Comparison of ENCODE assay signal across 21 cellular contexts in genomic region chr17:2378905-2379304, GRCh38.
"Had no signal": no experiment of that assay in that cellular context is flagged by ENCODE, and none has a peak within 500 bp of the region (broad histone marks: within the 10 kb centered on the region; RNA-seq: fewer than 3 reads in every experiment).

No MANE protein-coding gene starts in this region.

- DNase-seq: activated CD4-positive, alpha-beta T cell treated with anti-CD3 and anti-CD28 coated beads, Interleukin-2, amount 10 ng/mL, durations not matched to agents 7 days and 5 days; activated CD4-positive, CD25-positive, alpha-beta regulatory T cell treated with anti-CD3 and anti-CD28 coated beads, Interleukin-2, amount 50 U/mL, for 72 hours; activated naive CD4-positive, alpha-beta T cell treated with Interleukin-2 at 50 U/mL for 16 hours; activated naive CD8-positive, alpha-beta T cell treated with anti-CD3 and anti-CD28 coated beads for 36 hours; activated T-cell treated with anti-CD3 and anti-CD28 coated beads, Interleukin-2, amount 50 U/mL, for 1 hour; cortex of kidney; effector CD8-positive, alpha-beta T cell; head of caudate nucleus; mesenchymal stem cell; retina; stimulated activated CD4-positive, alpha-beta T cell treated with anti-CD3 and anti-CD28 coated beads, Interleukin-2, amount 100 ng/mL, for 48 hours; stimulated activated CD8-positive, alpha-beta memory T cell treated with anti-CD3 and anti-CD28 coated beads, Interleukin-4, amount 100 ng/mL, for 48 hours; stimulated activated naive CD4-positive, alpha-beta T cell had no signal

- H3K27me3 ChIP-seq: esophagus muscularis mucosa, upper lobe of left lung had no signal

- H3K4me3 ChIP-seq: esophagus muscularis mucosa, SK-N-MC, thoracic aorta, upper lobe of left lung had no signal

- H3K27me3 Mint-ChIP-seq: activated CD4-positive, alpha-beta T cell treated with anti-CD3 and anti-CD28 coated beads, Interleukin-2, amount 10 ng/mL, durations not matched to agents 7 days and 5 days; activated naive CD8-positive, alpha-beta T cell treated with anti-CD3 and anti-CD28 coated beads for 36 hours; progenitor cell of endocrine pancreas had no signal

- H3K27ac Mint-ChIP-seq: activated CD4-positive, alpha-beta T cell treated with anti-CD3 and anti-CD28 coated beads, Interleukin-2, amount 10 ng/mL, durations not matched to agents 7 days and 5 days; activated naive CD8-positive, alpha-beta T cell treated with anti-CD3 and anti-CD28 coated beads for 36 hours; activated T-helper 2 cell treated with anti-CD3 and anti-CD28 coated beads, Interferon-gamma antibody, Interleukin-2, Interleukin-4, amounts not matched to agents 10 μg/mL and 5 μg/mL and 100 μg/mL, durations not matched to agents 14 hours and 24 hours and 36 hours; progenitor cell of endocrine pancreas had no signal

- H3K9me3 ChIP-seq: esophagus muscularis mucosa, thoracic aorta, upper lobe of left lung had no signal

- H3K4me3 Mint-ChIP-seq: activated CD4-positive, alpha-beta T cell treated with anti-CD3 and anti-CD28 coated beads, Interleukin-2, amount 10 ng/mL, durations not matched to agents 7 days and 5 days; activated naive CD8-positive, alpha-beta T cell treated with anti-CD3 and anti-CD28 coated beads for 36 hours; nephron had no signal

- H3K27ac ChIP-seq: esophagus muscularis mucosa, SK-N-MC, thoracic aorta, upper lobe of left lung, VCaP had no signal
